ENCODE assay signal across 15 cellular contexts in the genomic region with DNA sequence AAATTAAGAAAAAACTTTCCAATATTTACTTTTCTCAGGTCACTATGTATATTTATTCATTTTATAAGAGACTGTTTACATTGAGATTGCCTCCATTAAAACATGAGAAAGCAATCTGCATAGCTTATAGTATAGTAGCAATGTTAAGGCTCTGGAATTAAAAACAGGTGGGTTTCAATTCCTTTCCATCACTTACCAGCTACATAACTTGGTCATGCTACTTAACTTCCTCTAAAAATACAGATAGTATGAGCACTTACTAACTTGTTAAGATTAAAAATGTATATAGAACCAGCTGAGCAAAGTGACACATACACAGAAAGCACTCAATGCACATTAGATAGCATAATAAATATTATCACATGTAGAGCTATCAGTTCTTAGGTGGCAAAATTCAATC.
A peak's percentile ranks its signal among the peaks of the same experiment; 100 is the strongest.
DNase-seq lines count a peak whose midpoint lies in the region; ATAC-seq, FAIRE-seq and TF ChIP-seq lines count a peak whose summit lies in the region.
"Had no signal": no experiment of that assay in that cellular context is flagged by ENCODE, and none has a peak within 500 bp of the region (broad histone marks: within the 10 kb centered on the region; RNA-seq: fewer than 3 reads in every experiment).

No MANE protein-coding gene starts in this region.

- H3K4me1 ChIP-seq in HAP-1, result peaks cover 4% of the 10 kb centered on the region
- H3K4me1 ChIP-seq: Caco-2 had no signal

- 0 out of 2 replicates have a peak overlapping the region, but pooled peaks have one; percentile 53 for H3K27ac Mint-ChIP-seq in HFFc6
- peak overlapping the region in 4 of 6 donors; percentile 39 to 65 (median 58) for H3K27ac Mint-ChIP-seq in naive B cell
- no peak overlapping the region for H3K27ac Mint-ChIP-seq in activated CD8-positive, alpha-beta T cell treated with anti-CD3 and anti-CD28 coated beads, Interleukin-2, amount 10 ng/mL, durations not matched to agents 7 days and 5 days
- H3K27ac Mint-ChIP-seq in CD4-positive, alpha-beta T cell, result no peak overlapping the region

- ATAC-seq in naive B cell (ENCODE audit: low read depth in 2 of 2) (peak; percentile 43 to 58), GM18861 (IDR thresholded peaks at IDR 0.05; ENCODE audit: unreplicated experiment) (no peak)
- no peak for ATAC-seq in activated CD8-positive, alpha-beta T cell treated with anti-CD3 and anti-CD28 coated beads, Interleukin-2, amount 10 ng/mL, durations not matched to agents 7 days and 5 days
- no peak for ATAC-seq in CD4-positive, alpha-beta T cell (ENCODE audit: poor library complexity)
- ATAC-seq: HCT116 had no signal

- POLR2A ChIA-PET in activated CD8-positive, alpha-beta T cell treated with anti-CD3 and anti-CD28 coated beads, Interleukin-2, amount 10 ng/mL, durations not matched to agents 7 days and 5 days (lab: Charles Lee), result no interaction called here
- POLR2A ChIA-PET in CD4-positive, alpha-beta T cell (lab: Charles Lee), result no interaction called here

- no peaks in the 10 kb centered on the region for H3K9me3 ChIP-seq in CD4-positive, alpha-beta T cell (ENCODE audit: control insufficient read depth, low read length)
- no peaks in the 10 kb centered on the region for H3K9me3 ChIP-seq in HAP-1
- H3K9me3 ChIP-seq: Caco-2 had no signal

- H3K27ac ChIP-seq in CD4-positive, alpha-beta T cell (ENCODE audit: low read depth, low read length), result no peak overlapping the region

- H3K4me3 Mint-ChIP-seq in HFFc6 (no peak overlapping the region), naive B cell (no peak overlapping the region)
- H3K4me3 Mint-ChIP-seq in activated CD8-positive, alpha-beta T cell treated with anti-CD3 and anti-CD28 coated beads, Interleukin-2, amount 10 ng/mL, durations not matched to agents 7 days and 5 days, result no peak overlapping the region
- no peak overlapping the region for H3K4me3 Mint-ChIP-seq in CD4-positive, alpha-beta T cell
- H3K4me3 Mint-ChIP-seq: CD14-positive monocyte; CD8-positive, alpha-beta memory T cell had no signal

- CTCF ChIA-PET in activated CD8-positive, alpha-beta T cell treated with anti-CD3 and anti-CD28 coated beads, Interleukin-2, amount 10 ng/mL, durations not matched to agents 7 days and 5 days (lab: Charles Lee), result interaction anchor here (1.0 to 3.0 kb wide), 2 partner anchors 52 to 182 kb away, joined by 5 to 8 read pairs; no protein-coding TSS in a partner anchor
- CTCF ChIA-PET in CD4-positive, alpha-beta T cell (lab: Charles Lee), result no interaction called here

- H3K27me3 Mint-ChIP-seq in HFFc6 (ENCODE audit: insufficient read depth) (no peaks in the 10 kb centered on the region), naive B cell (no peaks in the 10 kb centered on the region)
- H3K27me3 Mint-ChIP-seq in activated CD8-positive, alpha-beta T cell treated with anti-CD3 and anti-CD28 coated beads, Interleukin-2, amount 10 ng/mL, durations not matched to agents 7 days and 5 days (ENCODE audit: low read depth), result no peaks in the 10 kb centered on the region
- no peaks in the 10 kb centered on the region for H3K27me3 Mint-ChIP-seq in CD4-positive, alpha-beta T cell
- H3K27me3 Mint-ChIP-seq: CD8-positive, alpha-beta memory T cell had no signal

- in situ Hi-C loops in HAP-1 (cut with MboI; ENCODE audit: low sequenced_read_pairs), result no loop called here

- H3K4me1 Mint-ChIP-seq in HFFc6 (ENCODE audit: low read depth), result peaks cover 34% of the 10 kb centered on the region
- H3K4me1 Mint-ChIP-seq in naive B cell, result peaks cover 11 to 13% (median 12%) of the 10 kb centered on the region in 3 donors
- H3K4me1 Mint-ChIP-seq in activated CD8-positive, alpha-beta T cell treated with anti-CD3 and anti-CD28 coated beads, Interleukin-2, amount 10 ng/mL, durations not matched to agents 7 days and 5 days (ENCODE audit: low read depth), result no peaks in the 10 kb centered on the region
- H3K4me1 Mint-ChIP-seq in CD4-positive, alpha-beta T cell (ENCODE audit: low read depth), result no peaks in the 10 kb centered on the region
- H3K4me1 Mint-ChIP-seq: CD14-positive monocyte had no signal

- FAIRE-seq in TTC549 (lab: Jason Lieb, UNC), result peak; percentile 90
- FAIRE-seq: A204.1, GM12891 had no signal

- TF ChIP-seq CTCF in HFFc6 (IDR thresholded peaks at IDR 0.05), result no peak
- TF ChIP-seq CTCF in CD4-positive, alpha-beta T cell (IDR thresholded peaks at IDR 0.05), result no peak

- DNase-seq in HFFc6, result no peak
- no peak for DNase-seq in naive B cell
- DNase-seq in activated CD8-positive, alpha-beta T cell treated with anti-CD3 and anti-CD28 coated beads, Interleukin-2, amount 10 ng/mL, durations not matched to agents 7 days and 5 days, result no peak
- DNase-seq in CD4-positive, alpha-beta T cell, result no peak
- DNase-seq in HAP-1 (ENCODE audit: low spot score in 2 of 2), result no peak
- DNase-seq: Caco-2; CD8-positive, alpha-beta memory T cell; IMR-90; KBM-7 had no signal

- intact Hi-C loops in CD4-positive, alpha-beta T cell (cut with DNase I, micrococcal nuclease), result no loop called here

- no peaks in the 10 kb centered on the region for H3K36me3 ChIP-seq in HAP-1 (replicated peaks)

- H3K4me3 ChIP-seq in HAP-1, result no peak overlapping the region

- H3K9me3 Mint-ChIP-seq in HFFc6 (no peaks in the 10 kb centered on the region), naive B cell (peaks cover 0 to 3% (median 0%) of the 10 kb centered on the region in 7 donors)
- no peaks in the 10 kb centered on the region for H3K9me3 Mint-ChIP-seq in activated CD8-positive, alpha-beta T cell treated with anti-CD3 and anti-CD28 coated beads, Interleukin-2, amount 10 ng/mL, durations not matched to agents 7 days and 5 days (ENCODE audit: insufficient read depth)
- no peaks in the 10 kb centered on the region for H3K9me3 Mint-ChIP-seq in CD4-positive, alpha-beta T cell
- H3K9me3 Mint-ChIP-seq: CD14-positive monocyte; CD8-positive, alpha-beta memory T cell had no signal

- H3K27me3 ChIP-seq in CD4-positive, alpha-beta T cell (ENCODE audit: control insufficient read depth, insufficient read depth, low read length), result no peaks in the 10 kb centered on the region
- no peaks in the 10 kb centered on the region for H3K27me3 ChIP-seq in HAP-1 (ENCODE audit: low read depth)

- peaks cover 13% of the 10 kb centered on the region for H3K36me3 Mint-ChIP-seq in HFFc6 (ENCODE audit: low read depth)
- H3K36me3 Mint-ChIP-seq in naive B cell, result peaks cover 0 to 17% of the 10 kb centered on the region in 2 donors
- H3K36me3 Mint-ChIP-seq in activated CD8-positive, alpha-beta T cell treated with anti-CD3 and anti-CD28 coated beads, Interleukin-2, amount 10 ng/mL, durations not matched to agents 7 days and 5 days (ENCODE audit: low read depth), result peaks cover 23% of the 10 kb centered on the region
- H3K36me3 Mint-ChIP-seq in CD4-positive, alpha-beta T cell (ENCODE audit: low read depth), result peaks cover 74% of the 10 kb centered on the region

Comparison
In these comparisons a context has a peak if more than half of its experiments do, and no peak if none do; other contexts are left out.
1. H3K27ac Mint-ChIP-seq: peak in HFFc6 (single experiment) and naive B cell (4 of 6); none in activated CD8-positive, alpha-beta T cell treated with anti-CD3 and anti-CD28 coated beads, Interleukin-2, amount 10 ng/mL, durations not matched to agents 7 days and 5 days (single experiment) and CD4-positive, alpha-beta T cell (single experiment).
2. ATAC-seq: peak in naive B cell (2 of 2); none in activated CD8-positive, alpha-beta T cell treated with anti-CD3 and anti-CD28 coated beads, Interleukin-2, amount 10 ng/mL, durations not matched to agents 7 days and 5 days (single experiment), CD4-positive, alpha-beta T cell (single experiment) and GM18861 (single experiment).